ENCODE assay signal across 24 cellular contexts in the genomic region with DNA sequence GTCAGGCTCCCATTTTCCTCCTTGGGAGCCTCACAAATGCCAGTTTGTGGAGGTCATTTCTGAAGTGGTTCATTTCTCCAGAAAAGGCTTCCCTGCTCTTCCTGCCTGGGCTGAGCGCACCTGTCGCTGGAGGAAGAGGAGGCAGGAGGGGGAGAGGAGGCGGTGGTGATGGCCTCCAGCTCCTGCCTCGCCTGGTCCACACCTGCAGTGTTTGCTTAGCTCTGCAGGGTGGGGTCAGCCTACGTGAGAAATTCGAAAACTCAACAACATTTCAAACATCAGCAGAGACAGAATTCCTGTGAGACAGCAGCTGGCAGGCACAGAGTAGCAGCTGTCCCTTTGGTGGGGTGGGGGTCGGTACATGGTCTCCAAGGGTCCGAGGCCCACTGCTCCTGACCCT. TPM values are rescaled to one million over a fixed set of nuclear protein-coding genes. Genes with fewer than 3 reads are reported as not detected.
DNase-seq lines count a peak whose midpoint lies in the region; ATAC-seq and TF ChIP-seq lines count a peak whose summit lies in the region.
"Had no signal": no experiment of that assay in that cellular context is flagged by ENCODE, and none has a peak within 500 bp of the region (broad histone marks: within the 10 kb centered on the region; RNA-seq: fewer than 3 reads in every experiment).

No MANE protein-coding gene starts in this region.

- no peaks in the 10 kb centered on the region for H3K36me3 Mint-ChIP-seq in CD8-positive, alpha-beta T cell

- H3K27ac ChIP-seq in RWPE1 (peak overlapping the region; percentile 45), stomach (peak overlapping the region; percentile 22 to 66 (median 53)), Karpas-422 (ENCODE audit: low read length) (no peak overlapping the region)
- H3K27ac ChIP-seq in CD8-positive, alpha-beta T cell (ENCODE audit: low read depth, low read length): no peak overlapping the region
- H3K27ac ChIP-seq: HL-60 had no signal

- H3K9me3 Mint-ChIP-seq in CD8-positive, alpha-beta T cell: no peaks in the 10 kb centered on the region
- H3K9me3 Mint-ChIP-seq: activated B cell treated with CpG ODN at 0.5 μM for 24 hours; activated CD4-positive, alpha-beta memory T cell treated with anti-CD3 and anti-CD28 coated beads, Interleukin-2, amount 10 ng/mL, durations not matched to agents 7 days and 5 days; dendritic cell treated with granulocyte-macrophage colony-stimulating factor and Interleukin-4, amounts not matched to agents 40 ng/mL and 50 ng/mL, for 4 days; stimulated activated naive CD8-positive, alpha-beta T cell treated with anti-CD3 and anti-CD28 coated beads, Interleukin-15, amount 100 ng/mL, for 72 hours had no signal

- no peak for TF ChIP-seq POLR2A in stomach (IDR thresholded peaks at IDR 0.05)

- no peaks in the 10 kb centered on the region for H3K27me3 Mint-ChIP-seq in CD8-positive, alpha-beta T cell (ENCODE audit: low read depth)
- H3K27me3 Mint-ChIP-seq: activated B cell treated with CpG ODN at 0.5 μM for 24 hours; activated CD4-positive, alpha-beta memory T cell treated with anti-CD3 and anti-CD28 coated beads, Interleukin-2, amount 10 ng/mL, durations not matched to agents 7 days and 5 days; dendritic cell treated with granulocyte-macrophage colony-stimulating factor and Interleukin-4, amounts not matched to agents 40 ng/mL and 50 ng/mL, for 4 days; stimulated activated naive CD8-positive, alpha-beta T cell treated with anti-CD3 and anti-CD28 coated beads, Interleukin-15, amount 100 ng/mL, for 72 hours had no signal

- no peaks in the 10 kb centered on the region for H3K4me1 Mint-ChIP-seq in CD8-positive, alpha-beta T cell (ENCODE audit: low read depth)
- H3K4me1 Mint-ChIP-seq: activated B cell treated with CpG ODN at 0.5 μM for 24 hours; stimulated activated naive CD8-positive, alpha-beta T cell treated with anti-CD3 and anti-CD28 coated beads, Interleukin-15, amount 100 ng/mL, for 72 hours had no signal

- peaks cover 12% of the 10 kb centered on the region for H3K4me1 ChIP-seq in mucosa of descending colon (ENCODE audit: low read depth)
- peaks cover 15 to 60% (median 56%) of the 10 kb centered on the region in 4 donors for H3K4me1 ChIP-seq in stomach
- H3K4me1 ChIP-seq in Karpas-422 (ENCODE audit: low read length): no peaks in the 10 kb centered on the region
- no peaks in the 10 kb centered on the region for H3K4me1 ChIP-seq in CD8-positive, alpha-beta T cell (ENCODE audit: insufficient read depth, low read length)

- no peak overlapping the region for H3K4me3 Mint-ChIP-seq in CD8-positive, alpha-beta T cell
- H3K4me3 Mint-ChIP-seq: activated B cell treated with CpG ODN at 0.5 μM for 24 hours; activated CD4-positive, alpha-beta memory T cell treated with anti-CD3 and anti-CD28 coated beads, Interleukin-2, amount 10 ng/mL, durations not matched to agents 7 days and 5 days; dendritic cell treated with granulocyte-macrophage colony-stimulating factor and Interleukin-4, amounts not matched to agents 40 ng/mL and 50 ng/mL, for 4 days; stimulated activated naive CD8-positive, alpha-beta T cell treated with anti-CD3 and anti-CD28 coated beads, Interleukin-15, amount 100 ng/mL, for 72 hours had no signal

- H3K9me3 ChIP-seq in mucosa of descending colon: no peaks in the 10 kb centered on the region
- H3K9me3 ChIP-seq in stomach: no peaks in the 10 kb centered on the region
- no peaks in the 10 kb centered on the region for H3K9me3 ChIP-seq in Karpas-422 (ENCODE audit: low read length)
- H3K9me3 ChIP-seq in CD8-positive, alpha-beta T cell (ENCODE audit: low read length): no peaks in the 10 kb centered on the region
- H3K9me3 ChIP-seq: Caco-2, upper lobe of left lung had no signal

- CTCF ChIA-PET in RWPE1 (lab: Yijun Ruan, JAX): interaction anchor here (0.6 kb wide), 1 partner anchor 28 kb away, joined by 3 read pairs; no protein-coding TSS in a partner anchor
- CTCF ChIA-PET in CD8-positive, alpha-beta T cell (lab: Charles Lee): interaction anchor here (0.6 to 13.2 kb wide), 3 partner anchors 50 to 327 kb away, joined by 3 to 448 read pairs (median 3); no protein-coding TSS in a partner anchor

- H3K9me2 ChIP-seq in Karpas-422 (replicated peaks; ENCODE audit: insufficient read depth, low read length): no peaks in the 10 kb centered on the region

- intact Hi-C loops in mucosa of descending colon (cut with DNase I, micrococcal nuclease) (no loop called here), stomach (cut with DNase I; ENCODE audit: low total_unique reads) (no loop called here)
- intact Hi-C loops in CD8-positive, alpha-beta T cell (cut with DNase I, micrococcal nuclease): loop anchor here in 1 of 2 experiments (10.0 kb wide), 1 partner anchor 1464 kb away; the partner anchor contains the start of gene NAPG

- TF ChIP-seq EP300 in stomach (IDR thresholded peaks at IDR 0.05): no peak

- no peak for TF ChIP-seq CTCF in RWPE1 (conservative IDR thresholded peaks at IDR 0.05; ENCODE audit: low read depth)
- no peak for TF ChIP-seq CTCF in mucosa of descending colon (IDR thresholded peaks at IDR 0.05)
- TF ChIP-seq CTCF in stomach (IDR thresholded peaks at IDR 0.05): no peak
- no peak for TF ChIP-seq CTCF in CD8-positive, alpha-beta T cell (IDR thresholded peaks at IDR 0.05)

- POLR2A ChIA-PET in RWPE1 (lab: Yijun Ruan, JAX; ENCODE audit: low non-redundant PET): no interaction called here
- POLR2A ChIA-PET in CD8-positive, alpha-beta T cell (lab: Charles Lee): interaction anchor here (0.5 kb wide), 1 partner anchor 203 kb away, joined by 4 read pairs; no protein-coding TSS in a partner anchor

- H3K4me3 ChIP-seq in mucosa of descending colon (no peak overlapping the region), stomach (no peak overlapping the region), Karpas-422 (ENCODE audit: low read length) (no peak overlapping the region)
- no peak overlapping the region for H3K4me3 ChIP-seq in CD8-positive, alpha-beta T cell (ENCODE audit: low read depth, low read length)
- H3K4me3 ChIP-seq: upper lobe of left lung had no signal

- peak; percentile 85 for ATAC-seq in mucosa of descending colon
- ATAC-seq in CD8-positive, alpha-beta T cell: no peak
- ATAC-seq: left ventricle myocardium superior; SK-N-SH treated with all-trans-retinoic acid at 6 μM for 48 hours; stimulated activated naive CD8-positive, alpha-beta T cell treated with anti-CD3 and anti-CD28 coated beads, Interleukin-15, amount 100 ng/mL, for 72 hours had no signal

- no peaks in the 10 kb centered on the region for H3K36me3 ChIP-seq in mucosa of descending colon (ENCODE audit: low read depth)
- no peaks in the 10 kb centered on the region for H3K36me3 ChIP-seq in stomach
- no peaks in the 10 kb centered on the region for H3K36me3 ChIP-seq in Karpas-422 (ENCODE audit: insufficient read depth, low read length)
- no peaks in the 10 kb centered on the region for H3K36me3 ChIP-seq in CD8-positive, alpha-beta T cell (ENCODE audit: insufficient read depth, low read length)
- H3K36me3 ChIP-seq: upper lobe of left lung had no signal

- no peaks in the 10 kb centered on the region for H3K27me3 ChIP-seq in stomach
- H3K27me3 ChIP-seq in Karpas-422 (ENCODE audit: low read length): no peaks in the 10 kb centered on the region
- H3K27me3 ChIP-seq in CD8-positive, alpha-beta T cell (ENCODE audit: insufficient read depth, low read length): no peaks in the 10 kb centered on the region
- H3K27me3 ChIP-seq: upper lobe of left lung had no signal

- no peaks in the 10 kb centered on the region for H3K79me2 ChIP-seq in Karpas-422 (ENCODE audit: low read length)

- H4K20me1 ChIP-seq in Karpas-422 (ENCODE audit: insufficient read depth, low read depth, low read length): no peaks in the 10 kb centered on the region

- DNase-seq in NCI-H2029 (lab: John Stamatoyannopoulos, UW) (peak; percentile 12), NCI-H2029 treated with DMSO at 0.1 percent for 48 hours (lab: John Stamatoyannopoulos, UW) (no peak), RWPE1 (ENCODE audit: low spot score) (no peak), mucosa of descending colon (peak; percentile 60 to 67 (median 65)), stomach (peak; percentile 32), Karpas-422 (no peak)
- no peak for DNase-seq in activated CD4-positive, CD25-positive, alpha-beta regulatory T cell treated with anti-CD3 and anti-CD28 coated beads, Interleukin-2, amount 50 U/mL, for 72 hours
- no peak for DNase-seq in CD8-positive, alpha-beta T cell
- DNase-seq: 8988T; activated B cell treated with CpG ODN at 0.5 μM for 24 hours; activated CD4-positive, alpha-beta memory T cell treated with anti-CD3 and anti-CD28 coated beads, Interleukin-2, amount 10 ng/mL, durations not matched to agents 7 days and 5 days; activated T-cell treated with anti-CD3 and anti-CD28 coated beads for 4 hours; Caco-2; NCI-H1092 treated with DMSO at 0.1 percent for 48 hours; NCI-H69; nucleus accumbens; stimulated activated CD4-positive, alpha-beta T cell treated with anti-CD3 and anti-CD28 coated beads, Interleukin-12 subunit alpha, Interleukin-12 subunit beta, amount 100 ng/mL, for 4 hours; stimulated activated CD4-positive, alpha-beta T cell treated with anti-CD3 and anti-CD28 coated beads, Interleukin-4, amount 100 ng/mL, for 4 hours; stimulated activated naive CD8-positive, alpha-beta T cell treated with anti-CD3 and anti-CD28 coated beads, Interleukin-15, amount 100 ng/mL, for 72 hours; upper lobe of left lung had no signal

- no peak overlapping the region for H3K4me2 ChIP-seq in Karpas-422 (ENCODE audit: low read depth, low read length, poor library complexity, severe bottlenecking)

- no peak overlapping the region for H3K9ac ChIP-seq in Karpas-422 (ENCODE audit: low read length)

- 28 to 77% (median 46%) methylated on average over 8 of the region's 8 CpGs for WGBS in stomach, 5 donors

- H3K27ac Mint-ChIP-seq in CD8-positive, alpha-beta T cell: no peak overlapping the region
- H3K27ac Mint-ChIP-seq: activated B cell treated with CpG ODN at 0.5 μM for 24 hours; activated CD4-positive, alpha-beta memory T cell treated with anti-CD3 and anti-CD28 coated beads, Interleukin-2, amount 10 ng/mL, durations not matched to agents 7 days and 5 days had no signal

- H2AFZ ChIP-seq in Karpas-422 (ENCODE audit: low read length): no peak overlapping the region

RNA-seq across cellular contexts. Expression of gene IMPA2, which starts 7.9 kb away (rescaled TPM):
- total RNA-seq in mucosa of descending colon: 100 to 1,000 TPM in 2 of 3 donors, 10 to 100 TPM in 1; 58.0 to 152 (median 117) TPM
- total RNA-seq in stomach: 100 to 1,000 TPM in 3 of 5 donors, 10 to 100 TPM in 2; 75.2 to 263 (median 138) TPM
- 10 to 100 TPM; 61.0 to 79.9 (median 64.5) TPM for polyA plus RNA-seq in stomach
- total RNA-seq in Karpas-422 (2014; rRNA removed; shearing (Covaris generic); ENCODE audit: low replicate concordance): 0.89 and 2.1 TPM in 2 replicates
- 1 to 10 TPM; 1.0 to 1.1 TPM for total RNA-seq in CD8-positive, alpha-beta T cell

Comparison
In these comparisons a context has a peak if more than half of its experiments do, and no peak if none do; other contexts are left out.
1. DNase-seq: peak in NCI-H2029 (single experiment), mucosa of descending colon (3 of 3) and stomach (single experiment); none in NCI-H2029 treated with DMSO at 0.1 percent for 48 hours (single experiment), RWPE1 (single experiment), Karpas-422 (single experiment), activated CD4-positive, CD25-positive, alpha-beta regulatory T cell treated with anti-CD3 and anti-CD28 coated beads, Interleukin-2, amount 50 U/mL, for 72 hours (single experiment) and CD8-positive, alpha-beta T cell (0 of 7).
2. H3K27ac ChIP-seq: peak in RWPE1 (single experiment) and stomach (5 of 5); none in Karpas-422 (single experiment) and CD8-positive, alpha-beta T cell (single experiment).
3. RNA of gene IMPA2, which starts 7.9 kb away (total RNA-seq): 75.2 to 263 TPM in stomach and 58.0 to 152 TPM in mucosa of descending colon; 1.0 to 1.1 TPM in CD8-positive, alpha-beta T cell and 0.89 to 2.1 TPM in Karpas-422; every median in the first group is over 10 times any median in the second.